In the genomic region with DNA sequence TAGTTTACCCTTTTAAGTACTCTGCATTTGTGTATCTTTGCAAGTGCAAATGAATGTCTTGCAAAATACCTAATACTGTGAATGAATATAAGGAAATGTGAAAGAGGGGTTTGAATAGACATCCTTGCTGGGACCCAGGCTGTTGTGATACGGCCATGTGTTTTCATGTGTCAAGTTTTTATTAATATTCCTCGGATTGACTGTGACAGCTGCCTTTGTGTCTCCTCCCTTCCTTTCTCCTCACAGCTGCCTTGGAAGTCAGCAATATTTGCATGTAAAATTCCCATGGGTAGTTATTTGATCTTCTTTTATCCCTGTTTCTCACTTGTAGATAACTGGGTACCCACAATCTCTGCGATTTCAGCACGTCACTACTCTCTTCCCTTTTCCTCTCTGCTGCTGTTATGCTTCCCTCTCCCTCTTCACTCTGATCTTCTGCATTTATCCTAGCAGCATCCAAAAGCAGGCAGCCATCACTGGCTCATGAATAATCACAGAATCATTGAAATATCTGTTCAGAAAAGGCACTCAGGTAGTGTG, we compare ENCODE assay signal across 22 cellular contexts. TPM values are rescaled to one million over a fixed set of nuclear protein-coding genes. Genes with fewer than 3 reads are reported as not detected.
"Had no signal": no experiment of that assay in that cellular context is flagged by ENCODE, and none has a peak within 500 bp of the region (broad histone marks: within the 10 kb centered on the region; RNA-seq: fewer than 3 reads in every experiment).

No MANE protein-coding gene starts in this region.

- H3K9me3 ChIP-seq: gastroesophageal sphincter, heart right ventricle, prostate gland, right atrium auricular region, transverse colon, uterus had no signal

- H3K27ac ChIP-seq: coronary artery, prostate gland, right atrium auricular region, transverse colon, uterus had no signal

- H3K27me3 ChIP-seq: gastroesophageal sphincter, right atrium auricular region, transverse colon, uterus had no signal

- H3K36me3 ChIP-seq: gastroesophageal sphincter, heart right ventricle, prostate gland, right atrium auricular region, transverse colon, uterus had no signal

- DNase-seq: activated B cell treated with CpG ODN at 0.5 μM for 24 hours; activated CD4-positive, alpha-beta T cell treated with anti-CD3 and anti-CD28 coated beads for 36 hours; activated CD4-positive, alpha-beta T cell treated with anti-CD3 and anti-CD28 coated beads, Interleukin-2, amount 50 U/mL, for 48 hours; activated CD8-positive, alpha-beta memory T cell treated with anti-CD3 and anti-CD28 coated beads, Interleukin-2, amount 50 U/mL, for 48 hours; activated naive CD4-positive, alpha-beta T cell treated with anti-CD3 and anti-CD28 coated beads for 36 hours; activated T-cell treated with anti-CD3 and anti-CD28 coated beads, Interleukin-2, amount 50 U/mL, for 48 hours; cerebellar nuclear complex; heart right ventricle; islet precursor cell; left cardiac atrium; midbrain; small intestine; stimulated activated CD4-positive, alpha-beta T cell treated with anti-CD3 and anti-CD28 coated beads, Interleukin-15, amount 100 ng/mL, for 24 hours; stimulated activated CD8-positive, alpha-beta memory T cell treated with anti-CD3 and anti-CD28 coated beads, Interleukin-4, amount 100 ng/mL, for 48 hours; stimulated activated naive B cell treated with anti-CD40 and anti-IgM and Interleukin-4, amounts not matched to agents 10 μg/mL and 1 μg/mL and 100 μg/mL, for 72 hours; T-helper 17 cell; transverse colon; uterus had no signal

- H3K4me1 ChIP-seq: heart right ventricle, prostate gland, right atrium auricular region, uterus had no signal

- H3K4me3 ChIP-seq: coronary artery, gastroesophageal sphincter, heart right ventricle, prostate gland, right atrium auricular region, transverse colon, uterus had no signal

RNA-seq across cellular contexts. Expression of gene GPR156, which starts 9.4 kb away (rescaled TPM):
- total RNA-seq: activated naive CD4-positive, alpha-beta T cell treated with anti-CD3 and anti-CD28 coated beads for 36 hours had no signal
